1 cellular context compared by ENCODE assay signal in the genomic region with DNA sequence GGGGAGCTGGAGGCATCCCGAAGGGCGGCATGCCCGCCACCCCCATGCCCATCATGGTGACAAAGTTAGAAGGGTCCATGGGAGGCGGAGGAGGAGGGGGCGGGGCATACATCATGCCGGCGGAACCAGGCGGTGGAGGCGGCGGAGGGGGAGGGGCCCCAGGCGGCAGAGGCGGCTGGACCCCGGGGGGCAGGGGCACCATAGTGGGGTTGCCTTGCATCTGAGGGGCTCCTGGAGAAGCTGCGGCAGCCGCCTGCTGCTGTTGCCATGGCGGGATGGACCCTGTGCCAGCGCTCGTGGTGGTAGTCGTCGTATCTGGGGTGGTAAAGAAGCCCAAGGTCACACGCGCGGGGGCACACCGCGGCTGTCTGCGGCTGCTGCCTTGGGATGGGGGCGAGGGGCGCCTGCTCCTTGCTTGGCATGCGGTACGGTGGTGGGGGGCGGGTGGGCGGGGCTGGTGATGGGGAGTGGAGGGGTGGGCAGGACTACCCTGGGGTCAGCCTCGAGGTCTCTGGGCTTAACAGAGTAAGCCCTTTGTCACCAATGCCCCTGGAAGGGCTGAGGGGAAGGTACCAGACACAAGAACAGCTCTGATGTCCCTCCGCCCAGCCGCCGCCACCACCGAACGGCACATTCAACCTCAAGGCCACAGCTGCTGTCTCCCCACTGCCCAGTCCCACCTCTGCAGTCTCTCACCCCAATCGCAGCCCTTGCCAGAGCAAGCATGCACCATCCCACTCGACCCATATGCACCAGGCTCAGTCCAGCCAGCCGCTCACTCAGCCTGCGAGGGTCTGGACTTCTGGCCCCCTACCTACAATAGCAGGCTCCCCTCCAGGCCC.
TF ChIP-seq lines count a peak whose summit lies in the region.

No MANE protein-coding gene starts in this region.

TF ChIP-seq in K562, 482 proteins besides CTCF, POLR2A, EP300 and RAD21 (continues in another document):
- no peak for TF ChIP-seq NBN (IDR thresholded peaks at IDR 0.05; ENCODE audit: low read depth)
- no peak for TF ChIP-seq ZNF184 (CRISPR knock-in tag; IDR thresholded peaks at IDR 0.05)
- TF ChIP-seq SIN3A (IDR thresholded peaks at IDR 0.05; ENCODE audit: borderline replicate concordance in 2 of 2, control insufficient read depth in 1 of 2, low read depth in 2 of 2, low read length in 2 of 2), result no peak
- TF ChIP-seq POLR2G (IDR thresholded peaks at IDR 0.05; ENCODE audit: low read depth, low read length), result peak; percentile 67; the same call in 1 of the 2 replicates
- TF ChIP-seq PBX2 (CRISPR knock-in tag; IDR thresholded peaks at IDR 0.05; ENCODE audit: low read depth), result no peak
- TF ChIP-seq PBX2 (tag; conservative IDR thresholded peaks at IDR 0.05; ENCODE audit: low read depth), result no peak
- TF ChIP-seq, protein P1, sequence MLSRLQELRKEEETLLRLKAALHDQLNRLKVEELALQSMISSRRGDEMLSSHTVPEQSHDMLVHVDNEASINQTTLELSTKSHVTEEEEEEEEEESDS (CRISPR knock-in tag; IDR thresholded peaks at IDR 0.05), result no peak
- no peak for TF ChIP-seq U2AF2 (optimal IDR thresholded peaks at IDR 0.05; ENCODE audit: low read depth, low read length)
- no peak for TF ChIP-seq MGA (IDR thresholded peaks at IDR 0.05)
- TF ChIP-seq ZFP36 (IDR thresholded peaks at IDR 0.05; ENCODE audit: low read depth, low read length, partially characterized antibody), result no peak
- peak; percentile 26 for TF ChIP-seq SUPT5H (IDR thresholded peaks at IDR 0.05)
- TF ChIP-seq, protein P2, sequence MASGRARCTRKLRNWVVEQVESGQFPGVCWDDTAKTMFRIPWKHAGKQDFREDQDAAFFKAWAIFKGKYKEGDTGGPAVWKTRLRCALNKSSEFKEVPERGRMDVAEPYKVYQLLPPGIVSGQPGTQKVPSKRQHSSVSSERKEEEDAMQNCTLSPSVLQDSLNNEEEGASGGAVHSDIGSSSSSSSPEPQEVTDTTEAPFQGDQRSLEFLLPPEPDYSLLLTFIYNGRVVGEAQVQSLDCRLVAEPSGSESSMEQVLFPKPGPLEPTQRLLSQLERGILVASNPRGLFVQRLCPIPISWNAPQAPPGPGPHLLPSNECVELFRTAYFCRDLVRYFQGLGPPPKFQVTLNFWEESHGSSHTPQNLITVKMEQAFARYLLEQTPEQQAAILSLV (tag; IDR thresholded peaks at IDR 0.05), result no peak
- TF ChIP-seq TAF1 (IDR thresholded peaks at IDR 0.05; ENCODE audit: control insufficient read depth, extremely low read depth, insufficient read depth, low read length, severe bottlenecking), result no peak
- TF ChIP-seq ETV6 (IDR thresholded peaks at IDR 0.05; ENCODE audit: borderline replicate concordance in 1 of 2, low read depth in 2 of 2, low read length in 1 of 2), result no peak
- TF ChIP-seq ETV6 (CRISPR knock-in tag; IDR thresholded peaks at IDR 0.05; ENCODE audit: borderline replicate concordance), result no peak
- TF ChIP-seq SMAD3 (CRISPR knock-in tag; conservative IDR thresholded peaks at IDR 0.05), result no peak
- no peak for TF ChIP-seq SREBF1 (IDR thresholded peaks at IDR 0.05; ENCODE audit: borderline replicate concordance, low read depth, low read length)
- no peak for TF ChIP-seq ZHX1 (conservative IDR thresholded peaks at IDR 0.05; ENCODE audit: low read length)
- TF ChIP-seq THRA (IDR thresholded peaks at IDR 0.05), result no peak
- TF ChIP-seq, protein P3, sequence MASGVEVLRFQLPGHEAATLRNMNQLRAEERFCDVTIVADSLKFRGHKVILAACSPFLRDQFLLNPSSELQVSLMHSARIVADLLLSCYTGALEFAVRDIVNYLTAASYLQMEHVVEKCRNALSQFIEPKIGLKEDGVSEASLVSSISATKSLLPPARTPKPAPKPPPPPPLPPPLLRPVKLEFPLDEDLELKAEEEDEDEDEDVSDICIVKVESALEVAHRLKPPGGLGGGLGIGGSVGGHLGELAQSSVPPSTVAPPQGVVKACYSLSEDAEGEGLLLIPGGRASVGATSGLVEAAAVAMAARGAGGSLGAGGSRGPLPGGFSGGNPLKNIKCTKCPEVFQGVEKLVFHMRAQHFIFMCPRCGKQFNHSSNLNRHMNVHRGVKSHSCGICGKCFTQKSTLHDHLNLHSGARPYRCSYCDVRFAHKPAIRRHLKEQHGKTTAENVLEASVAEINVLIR (CRISPR knock-in tag; IDR thresholded peaks at IDR 0.05), result no peak
- no peak for TF ChIP-seq THAP12 (CRISPR knock-in tag; IDR thresholded peaks at IDR 0.05)
- TF ChIP-seq HMGN3 (IDR thresholded peaks at IDR 0.05; ENCODE audit: borderline replicate concordance, extremely low read depth, insufficient read length, low read depth, low read length), result no peak
- TF ChIP-seq LCOR (CRISPR knock-in tag; IDR thresholded peaks at IDR 0.05), result no peak
- peak; percentile 26 for TF ChIP-seq POLR2B (IDR thresholded peaks at IDR 0.05; ENCODE audit: low read depth, partially characterized antibody)
